8 cellular contexts compared by ENCODE assay signal in genomic region chr15:59997070-59997701, GRCh38. TPM values are rescaled to one million over a fixed set of nuclear protein-coding genes. Genes with fewer than 3 reads are reported as not detected.
DNase-seq lines count a peak whose midpoint lies in the region; ATAC-seq lines count a peak whose summit lies in the region.

No MANE protein-coding gene starts in this region.

- no peaks in the 10 kb centered on the region for H3K9me3 Mint-ChIP-seq in activated CD4-positive, alpha-beta T cell treated with anti-CD3 and anti-CD28 coated beads for 36 hours (ENCODE audit: low read depth)
- peaks cover 3% of the 10 kb centered on the region for H3K9me3 Mint-ChIP-seq in stimulated activated effector memory CD8-positive, alpha-beta T cell treated with anti-CD3 and anti-CD28 coated beads, Interleukin-12 subunit alpha, Interleukin-12 subunit beta, amount 100 ng/mL, for 72 hours

- H3K36me3 Mint-ChIP-seq in activated CD4-positive, alpha-beta T cell treated with anti-CD3 and anti-CD28 coated beads for 36 hours (ENCODE audit: low read depth): no peaks in the 10 kb centered on the region
- peaks cover 8% of the 10 kb centered on the region for H3K36me3 Mint-ChIP-seq in stimulated activated effector memory CD8-positive, alpha-beta T cell treated with anti-CD3 and anti-CD28 coated beads, Interleukin-12 subunit alpha, Interleukin-12 subunit beta, amount 100 ng/mL, for 72 hours

- H3K27me3 Mint-ChIP-seq in activated CD4-positive, alpha-beta T cell treated with anti-CD3 and anti-CD28 coated beads for 36 hours: peaks cover 86% of the 10 kb centered on the region

- H3K9me3 ChIP-seq in iPS-15b (ENCODE audit: control insufficient read depth, insufficient read depth, low read length): no peaks in the 10 kb centered on the region

- POLR2A ChIA-PET in activated CD4-positive, alpha-beta T cell treated with anti-CD3 and anti-CD28 coated beads for 36 hours (lab: Charles Lee): interaction anchor here (0.7 kb wide), 1 partner anchor 48 kb away, joined by 3 read pairs; no protein-coding TSS in a partner anchor

- DNase-seq in DMS114 treated with DMSO at 0.1 percent for 48 hours (lab: John Stamatoyannopoulos, UW; ENCODE audit: unreplicated experiment) (peak; percentile 28), RKO (ENCODE audit: low spot score) (no peak), HPDE6-E6E7 (ENCODE audit: extremely low spot score) (no peak)
- peak; percentile 79 for DNase-seq in Jurkat, Clone E6-1 (ENCODE audit: low read depth, low spot score)
- peak; percentile 84 for DNase-seq in activated CD4-positive, alpha-beta T cell treated with anti-CD3 and anti-CD28 coated beads for 36 hours
- peak; percentile 55 to 75 for DNase-seq in stimulated activated effector memory CD8-positive, alpha-beta T cell treated with anti-CD3 and anti-CD28 coated beads, Interleukin-12 subunit alpha, Interleukin-12 subunit beta, amount 100 ng/mL, for 72 hours (ENCODE audit: low spot score in 2 of 2)

- H3K36me3 ChIP-seq in iPS-15b (ENCODE audit: control insufficient read depth, insufficient read depth, low read length): no peaks in the 10 kb centered on the region

- H3K4me1 Mint-ChIP-seq in activated CD4-positive, alpha-beta T cell treated with anti-CD3 and anti-CD28 coated beads for 36 hours: peaks cover 48% of the 10 kb centered on the region
- H3K4me1 Mint-ChIP-seq in stimulated activated effector memory CD8-positive, alpha-beta T cell treated with anti-CD3 and anti-CD28 coated beads, Interleukin-12 subunit alpha, Interleukin-12 subunit beta, amount 100 ng/mL, for 72 hours: peaks cover 28% of the 10 kb centered on the region

- ATAC-seq in GM19468 (IDR thresholded peaks at IDR 0.05; ENCODE audit: extremely low read depth, unreplicated experiment): peak; percentile 54
- peak; percentile 88 for ATAC-seq in activated CD4-positive, alpha-beta T cell treated with anti-CD3 and anti-CD28 coated beads for 36 hours
- peak; percentile 89 for ATAC-seq in stimulated activated effector memory CD8-positive, alpha-beta T cell treated with anti-CD3 and anti-CD28 coated beads, Interleukin-12 subunit alpha, Interleukin-12 subunit beta, amount 100 ng/mL, for 72 hours

- peak overlapping the region; percentile 51 for H3K4me3 ChIP-seq in Jurkat, Clone E6-1 (ENCODE audit: low read length)
- peak overlapping the region; percentile 43 for H3K4me3 ChIP-seq in iPS-15b (ENCODE audit: low read depth, low read length)

- H3K4me1 ChIP-seq in iPS-15b (ENCODE audit: control insufficient read depth, insufficient read depth, low read length): peaks cover 27% of the 10 kb centered on the region

- intact Hi-C loops in activated CD4-positive, alpha-beta T cell treated with anti-CD3 and anti-CD28 coated beads for 36 hours (cut with DNase I, micrococcal nuclease): loop anchor here (1.0 to 5.0 kb wide), 7 partner anchors 78 to 330 kb away; no protein-coding TSS in a partner anchor

- no peak overlapping the region for H3K27ac Mint-ChIP-seq in activated CD4-positive, alpha-beta T cell treated with anti-CD3 and anti-CD28 coated beads for 36 hours
- no peak overlapping the region for H3K27ac Mint-ChIP-seq in stimulated activated effector memory CD8-positive, alpha-beta T cell treated with anti-CD3 and anti-CD28 coated beads, Interleukin-12 subunit alpha, Interleukin-12 subunit beta, amount 100 ng/mL, for 72 hours

- peak overlapping the region; percentile 59 for H3K4me3 Mint-ChIP-seq in activated CD4-positive, alpha-beta T cell treated with anti-CD3 and anti-CD28 coated beads for 36 hours
- H3K4me3 Mint-ChIP-seq in stimulated activated effector memory CD8-positive, alpha-beta T cell treated with anti-CD3 and anti-CD28 coated beads, Interleukin-12 subunit alpha, Interleukin-12 subunit beta, amount 100 ng/mL, for 72 hours: peak overlapping the region; percentile 72

- H3K9ac ChIP-seq in iPS-15b (ENCODE audit: low read depth, low read length): no peak overlapping the region

- peaks cover 64% of the 10 kb centered on the region for H3K27me3 ChIP-seq in iPS-15b (ENCODE audit: control insufficient read depth, insufficient read depth, low read length)

- CTCF ChIA-PET in activated CD4-positive, alpha-beta T cell treated with anti-CD3 and anti-CD28 coated beads for 36 hours (lab: Charles Lee): interaction anchor here (0.7 to 1.6 kb wide), 6 partner anchors 12 to 672 kb away, joined by 3 to 5 read pairs (median 3); no protein-coding TSS in a partner anchor

RNA-seq across cellular contexts. Expression of gene FOXB1, which starts 6.9 kb away (rescaled TPM):
- 2.4 TPM for polyA plus RNA-seq in Jurkat, Clone E6-1 (2012; ENCODE audit: insufficient read depth, insufficient read length)
- under 1 TPM; 0.53 to 0.56 TPM for total RNA-seq in activated CD4-positive, alpha-beta T cell treated with anti-CD3 and anti-CD28 coated beads for 36 hours

Comparison
In these comparisons a context has a peak if more than half of its experiments do, and no peak if none do; other contexts are left out.
1. DNase-seq: peak in DMS114 treated with DMSO at 0.1 percent for 48 hours (single experiment), Jurkat, Clone E6-1 (single experiment), activated CD4-positive, alpha-beta T cell treated with anti-CD3 and anti-CD28 coated beads for 36 hours (single experiment) and stimulated activated effector memory CD8-positive, alpha-beta T cell treated with anti-CD3 and anti-CD28 coated beads, Interleukin-12 subunit alpha, Interleukin-12 subunit beta, amount 100 ng/mL, for 72 hours (2 of 2); none in RKO (single experiment) and HPDE6-E6E7 (single experiment).
2. Peak in every context shown above with its lines, with median percentiles within 50 percentile points of each other: ATAC-seq.